ENCODE assay signal across 30 cellular contexts in the genomic region with DNA sequence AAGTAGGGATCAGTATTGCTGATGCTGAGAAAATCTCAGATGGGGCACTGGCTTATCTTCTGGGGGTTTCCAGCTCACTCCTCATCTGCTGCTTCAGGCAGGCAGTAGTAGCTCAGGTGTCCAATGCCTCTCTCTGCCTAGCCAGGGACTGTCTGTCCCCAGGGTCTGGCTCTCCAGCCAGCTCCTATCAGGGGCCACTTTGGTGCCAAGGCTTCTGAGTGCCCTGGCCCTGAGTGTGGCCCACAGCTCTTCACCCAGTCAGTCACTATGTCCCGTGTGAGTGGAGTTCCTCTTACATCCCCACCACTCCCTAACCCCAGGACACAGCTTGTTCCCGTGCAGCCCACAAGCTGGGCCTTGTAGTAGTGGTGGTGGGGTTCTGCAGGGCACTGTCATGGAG.
"Had no signal": no experiment of that assay in that cellular context is flagged by ENCODE, and none has a peak within 500 bp of the region (broad histone marks: within the 10 kb centered on the region; RNA-seq: fewer than 3 reads in every experiment).

No MANE protein-coding gene starts in this region.

- H3K4me3 ChIP-seq: body of pancreas, colonic mucosa, esophagus squamous epithelium, gastroesophageal sphincter had no signal

- H3K9me3 ChIP-seq: body of pancreas, colonic mucosa, esophagus squamous epithelium, gastroesophageal sphincter had no signal

- H3K4me1 ChIP-seq: body of pancreas, colonic mucosa, esophagus squamous epithelium, gastroesophageal sphincter had no signal

- ATAC-seq: activated CD4-positive, CD25-positive, alpha-beta regulatory T cell treated with anti-CD3 and anti-CD28 coated beads, Interleukin-2, amount 50 U/mL, for 24 hours; activated CD8-positive, alpha-beta T cell treated with anti-CD3 and anti-CD28 coated beads for 36 hours; activated T-cell treated with anti-CD3 and anti-CD28 coated beads, Interleukin-2, amount 50 U/mL, for 4 hours; activated T-helper 17 cell treated with anti-CD3 and anti-CD28 coated beads, Interleukin-2, amount 50 U/mL, for 72 hours; body of pancreas; gastroesophageal sphincter; T-helper 17 cell had no signal

- H3K27ac ChIP-seq: body of pancreas, colonic mucosa, epithelial cell of prostate, esophagus squamous epithelium, gastroesophageal sphincter, WERI-Rb-1 had no signal

- DNase-seq: activated B cell treated with CpG ODN at 0.5 μM for 24 hours; activated CD4-positive, alpha-beta T cell treated with anti-CD3 and anti-CD28 coated beads for 48 hours; activated CD4-positive, alpha-beta T cell treated with anti-CD3 and anti-CD28 coated beads, Interleukin-2, amount 50 U/mL, for 1 hour; activated CD4-positive, alpha-beta T cell treated with anti-CD3 and anti-CD28 coated beads, Interleukin-2, amount 50 U/mL, for 48 hours; activated CD8-positive, alpha-beta memory T cell treated with anti-CD3 and anti-CD28 coated beads for 24 hours; activated CD8-positive, alpha-beta T cell treated with anti-CD3 and anti-CD28 coated beads for 36 hours; activated effector memory CD4-positive, alpha-beta T cell treated with Interleukin-2 at 50 U/mL for 16 hours; activated gamma-delta T cell treated with Interleukin-2 at 50 U/mL for 16 hours; activated naive CD4-positive, alpha-beta T cell treated with anti-CD3 and anti-CD28 coated beads, Interleukin-2, amount 50 U/mL, for 16 hours; activated naive CD4-positive, alpha-beta T cell treated with Interleukin-2 at 50 U/mL for 16 hours; activated T-cell treated with anti-CD3 and anti-CD28 coated beads, Interleukin-2, amount 50 U/mL, for 4 hours; amniotic stem cell; aorta; body of pancreas; central memory CD4-positive, alpha-beta T cell; cerebellar nuclear complex; colonic mucosa; effector CD8-positive, alpha-beta T cell; esophagus squamous epithelium; foreskin melanocyte; T-helper 1 cell; T-helper 17 cell; T1000 had no signal

- H3K27me3 ChIP-seq: body of pancreas, colonic mucosa had no signal

- FAIRE-seq: endometrium, endothelial cell of umbilical vein had no signal

- H3K36me3 ChIP-seq: colonic mucosa, esophagus squamous epithelium, gastroesophageal sphincter, WERI-Rb-1 had no signal
